In genomic region chr14:101855958-101856357, GRCh38 we compare ENCODE assay signal across 18 cellular contexts.
A peak's percentile ranks its signal among the peaks of the same experiment; 100 is the strongest.
DNase-seq lines count a peak whose midpoint lies in the region; ATAC-seq, FAIRE-seq and TF ChIP-seq lines count a peak whose summit lies in the region.
"Had no signal": no experiment of that assay in that cellular context is flagged by ENCODE, and none has a peak within 500 bp of the region (broad histone marks: within the 10 kb centered on the region; RNA-seq: fewer than 3 reads in every experiment).

No MANE protein-coding gene starts in this region.

- peaks cover 79% of the 10 kb centered on the region for H3K4me1 Mint-ChIP-seq in activated naive CD8-positive, alpha-beta T cell (ENCODE audit: low read depth)
- peaks cover 78% of the 10 kb centered on the region for H3K4me1 Mint-ChIP-seq in activated naive CD8-positive, alpha-beta T cell treated with anti-CD3 and anti-CD28 coated beads, Interleukin-2, amount 50 U/mL, for 24 hours

- H3K27me3 Mint-ChIP-seq in activated naive CD8-positive, alpha-beta T cell, result no peaks in the 10 kb centered on the region
- no peaks in the 10 kb centered on the region for H3K27me3 Mint-ChIP-seq in activated naive CD8-positive, alpha-beta T cell treated with anti-CD3 and anti-CD28 coated beads, Interleukin-2, amount 50 U/mL, for 24 hours
- H3K27me3 Mint-ChIP-seq: dendritic cell treated with granulocyte-macrophage colony-stimulating factor and Interleukin-4, amounts not matched to agents 40 ng/mL and 50 ng/mL, for 4 days had no signal

- FAIRE-seq in GM18507 (lab: Jason Lieb, UNC), result peak; percentile 5
- FAIRE-seq in bronchial epithelial cell (lab: Jason Lieb, UNC), result peak; percentile 70

- H3K79me1 ChIP-seq in trophoblast cell (ENCODE audit: low read length), result no peaks in the 10 kb centered on the region

- no peak overlapping the region for H2BK12ac ChIP-seq in trophoblast cell (ENCODE audit: low read length)

- H3K4me3 Mint-ChIP-seq in activated naive CD8-positive, alpha-beta T cell, result no peak overlapping the region
- no peak overlapping the region for H3K4me3 Mint-ChIP-seq in activated naive CD8-positive, alpha-beta T cell treated with anti-CD3 and anti-CD28 coated beads, Interleukin-2, amount 50 U/mL, for 24 hours
- H3K4me3 Mint-ChIP-seq: dendritic cell treated with granulocyte-macrophage colony-stimulating factor and Interleukin-4, amounts not matched to agents 40 ng/mL and 50 ng/mL, for 4 days; mesothelial cell of epicardium had no signal

- H3K36me3 Mint-ChIP-seq in activated naive CD8-positive, alpha-beta T cell, result peaks cover 8% of the 10 kb centered on the region
- H3K36me3 Mint-ChIP-seq in activated naive CD8-positive, alpha-beta T cell treated with anti-CD3 and anti-CD28 coated beads, Interleukin-2, amount 50 U/mL, for 24 hours (ENCODE audit: low read depth), result peaks cover 26% of the 10 kb centered on the region

- H4K91ac ChIP-seq in trophoblast cell (ENCODE audit: low read depth, low read length), result no peak overlapping the region

- H2AFZ ChIP-seq in trophoblast cell (ENCODE audit: insufficient read depth, low read length, poor library complexity), result no peak overlapping the region

- no peaks in the 10 kb centered on the region for H3K27me3 ChIP-seq in bronchial epithelial cell (ENCODE audit: control insufficient read depth, insufficient read depth, low read length)
- H3K27me3 ChIP-seq in trophoblast cell (ENCODE audit: insufficient read depth, low read length), result no peaks in the 10 kb centered on the region
- no peaks in the 10 kb centered on the region for H3K27me3 ChIP-seq in vagina

- H3K9me3 ChIP-seq in trophoblast cell (ENCODE audit: insufficient read depth, low read depth, low read length) (no peaks in the 10 kb centered on the region), vagina (no peaks in the 10 kb centered on the region)

- H3K36me3 ChIP-seq in bronchial epithelial cell (ENCODE audit: control insufficient read depth, insufficient read depth, low read length) (peaks cover 5% of the 10 kb centered on the region), trophoblast cell (ENCODE audit: control insufficient read depth in 1 of 2, insufficient read depth in 2 of 2, low read length in 2 of 2) (peaks cover 4 to 9% of the 10 kb centered on the region in 2 experiments), vagina (peaks cover 0 to 7% of the 10 kb centered on the region in 2 donors)

- H4K12ac ChIP-seq in trophoblast cell (ENCODE audit: low read depth, low read length), result no peak overlapping the region

- no peak overlapping the region for H3K4me3 ChIP-seq in bronchial epithelial cell (ENCODE audit: low read depth, low read length)
- no peak overlapping the region for H3K4me3 ChIP-seq in trophoblast cell (ENCODE audit: low read depth, low read length)
- no peak overlapping the region for H3K4me3 ChIP-seq in vagina

- no peak overlapping the region for H3K4me2 ChIP-seq in trophoblast cell (ENCODE audit: low read length)

- TF ChIP-seq POLR2A in vagina (IDR thresholded peaks at IDR 0.05), result no peak

- H2BK120ac ChIP-seq in trophoblast cell (ENCODE audit: insufficient read depth, low read length, poor library complexity), result no peak overlapping the region

- no peak overlapping the region for H3K23ac ChIP-seq in trophoblast cell (ENCODE audit: low read length)

- no CpG with 5 or more reads among the region's 5 CpGs for WGBS in trophoblast cell (ENCODE audit: extremely low coverage, insufficient coverage, insufficient read length)

- peak overlapping the region; percentile 4 for H3K18ac ChIP-seq in trophoblast cell (ENCODE audit: low read length)

- no peaks in the 10 kb centered on the region for H3K9me3 Mint-ChIP-seq in activated naive CD8-positive, alpha-beta T cell (ENCODE audit: low read depth)
- H3K9me3 Mint-ChIP-seq in activated naive CD8-positive, alpha-beta T cell treated with anti-CD3 and anti-CD28 coated beads, Interleukin-2, amount 50 U/mL, for 24 hours, result no peaks in the 10 kb centered on the region
- H3K9me3 Mint-ChIP-seq: dendritic cell treated with granulocyte-macrophage colony-stimulating factor and Interleukin-4, amounts not matched to agents 40 ng/mL and 50 ng/mL, for 4 days; mesothelial cell of epicardium had no signal

- TF ChIP-seq CTCF in bronchial epithelial cell (IDR thresholded peaks at IDR 0.05; ENCODE audit: insufficient read depth, low read length, severe bottlenecking), result no peak
- no peak for TF ChIP-seq CTCF in vagina (IDR thresholded peaks at IDR 0.05)

- H3K9ac ChIP-seq in trophoblast cell (ENCODE audit: low read length), result no peak overlapping the region

- H3K79me2 ChIP-seq in trophoblast cell (ENCODE audit: control insufficient read depth, insufficient read depth, low read length, poor library complexity), result peaks cover 3% of the 10 kb centered on the region

- ATAC-seq in activated naive CD8-positive, alpha-beta T cell treated with anti-CD3 and anti-CD28 coated beads, Interleukin-2, amount 50 U/mL, for 24 hours, result no peak

- peak overlapping the region; percentile 58 for H3K27ac Mint-ChIP-seq in activated naive CD8-positive, alpha-beta T cell
- no peak overlapping the region for H3K27ac Mint-ChIP-seq in activated naive CD8-positive, alpha-beta T cell treated with anti-CD3 and anti-CD28 coated beads, Interleukin-2, amount 50 U/mL, for 24 hours

- H3K27ac ChIP-seq in trophoblast cell (ENCODE audit: low read depth, low read length) (no peak overlapping the region), vagina (no peak overlapping the region)

- H3K14ac ChIP-seq in trophoblast cell (ENCODE audit: low read length), result no peak overlapping the region

- H2BK5ac ChIP-seq in trophoblast cell (ENCODE audit: low read depth, low read length, poor library complexity), result no peak overlapping the region

- intact Hi-C loops in vagina (cut with DNase I), result no loop called here

- H3K4me1 ChIP-seq in trophoblast cell (ENCODE audit: control insufficient read depth in 1 of 2, insufficient read depth in 2 of 2, low read length in 2 of 2) (peaks cover 0 to 2% of the 10 kb centered on the region in 2 experiments), vagina (peaks cover 29% of the 10 kb centered on the region)

- no peak for DNase-seq in activated naive CD8-positive, alpha-beta T cell treated with anti-CD3 and anti-CD28 coated beads, Interleukin-2, amount 50 U/mL, for 24 hours
- DNase-seq in GM18507 (ENCODE audit: extremely low spot score, insufficient read length, low read depth) (no peak), bronchial epithelial cell (ENCODE audit: low read depth) (peak; percentile 27), trophoblast cell (no peak), NCI-H524 treated with DMSO at 0.1 percent for 48 hours (lab: John Stamatoyannopoulos, UW) (no peak), vagina (ENCODE audit: extremely low spot score in 2 of 2) (no peak), NCI-H2029 (lab: John Stamatoyannopoulos, UW) (no peak)
- DNase-seq: activated CD4-positive, alpha-beta T cell treated with anti-CD3 and anti-CD28 coated beads, Interleukin-2, amount 50 U/mL, for 48 hours; activated effector memory CD4-positive, alpha-beta T cell treated with Interleukin-2 at 50 U/mL for 16 hours; GOT3; islet precursor cell; NCI-H146; NCI-H446 treated with DMSO at 0.1 percent for 48 hours; occipital lobe; OCI-M1 had no signal

- no peak overlapping the region for H3K4ac ChIP-seq in trophoblast cell (ENCODE audit: low read depth, low read length)

- no peak overlapping the region for H2AK5ac ChIP-seq in trophoblast cell (ENCODE audit: low read length)

- no peak overlapping the region for H4K8ac ChIP-seq in trophoblast cell (ENCODE audit: low read depth, low read length)
